ENCODE assay signal across 1 cellular context in genomic region chr6:6713660-6714446, GRCh38.
TF ChIP-seq lines count a peak whose summit lies in the region.

No MANE protein-coding gene starts in this region.

TF ChIP-seq in SK-N-SH treated with all-trans-retinoic acid at 6 μM for 48 hours, 23 proteins besides CTCF, POLR2A, EP300 and RAD21 (continued from another document):
- TF ChIP-seq BACH2 (CRISPR knock-in tag; IDR thresholded peaks at IDR 0.05; ENCODE audit: borderline replicate concordance) = no peak
- TF ChIP-seq ZNF70 (CRISPR knock-in tag; IDR thresholded peaks at IDR 0.05) = no peak
- TF ChIP-seq OSR1 (CRISPR knock-in tag; IDR thresholded peaks at IDR 0.05) = no peak
- TF ChIP-seq SNAI2 (CRISPR knock-in tag; IDR thresholded peaks at IDR 0.05) = no peak
- TF ChIP-seq POU6F1 (CRISPR knock-in tag; IDR thresholded peaks at IDR 0.05; ENCODE audit: borderline replicate concordance, low read depth) = no peak
- no peak for TF ChIP-seq ZNF8 (CRISPR knock-in tag; IDR thresholded peaks at IDR 0.05)
- TF ChIP-seq ZNF565 (CRISPR knock-in tag; conservative IDR thresholded peaks at IDR 0.05; ENCODE audit: low read depth) = no peak
- no peak for TF ChIP-seq TSHZ2 (CRISPR knock-in tag; IDR thresholded peaks at IDR 0.05)
- no peak for TF ChIP-seq TOX (CRISPR knock-in tag; IDR thresholded peaks at IDR 0.05; ENCODE audit: borderline replicate concordance)
- TF ChIP-seq TCF4 (CRISPR knock-in tag; IDR thresholded peaks at IDR 0.05; ENCODE audit: borderline replicate concordance) = no peak
